In the genomic region with DNA sequence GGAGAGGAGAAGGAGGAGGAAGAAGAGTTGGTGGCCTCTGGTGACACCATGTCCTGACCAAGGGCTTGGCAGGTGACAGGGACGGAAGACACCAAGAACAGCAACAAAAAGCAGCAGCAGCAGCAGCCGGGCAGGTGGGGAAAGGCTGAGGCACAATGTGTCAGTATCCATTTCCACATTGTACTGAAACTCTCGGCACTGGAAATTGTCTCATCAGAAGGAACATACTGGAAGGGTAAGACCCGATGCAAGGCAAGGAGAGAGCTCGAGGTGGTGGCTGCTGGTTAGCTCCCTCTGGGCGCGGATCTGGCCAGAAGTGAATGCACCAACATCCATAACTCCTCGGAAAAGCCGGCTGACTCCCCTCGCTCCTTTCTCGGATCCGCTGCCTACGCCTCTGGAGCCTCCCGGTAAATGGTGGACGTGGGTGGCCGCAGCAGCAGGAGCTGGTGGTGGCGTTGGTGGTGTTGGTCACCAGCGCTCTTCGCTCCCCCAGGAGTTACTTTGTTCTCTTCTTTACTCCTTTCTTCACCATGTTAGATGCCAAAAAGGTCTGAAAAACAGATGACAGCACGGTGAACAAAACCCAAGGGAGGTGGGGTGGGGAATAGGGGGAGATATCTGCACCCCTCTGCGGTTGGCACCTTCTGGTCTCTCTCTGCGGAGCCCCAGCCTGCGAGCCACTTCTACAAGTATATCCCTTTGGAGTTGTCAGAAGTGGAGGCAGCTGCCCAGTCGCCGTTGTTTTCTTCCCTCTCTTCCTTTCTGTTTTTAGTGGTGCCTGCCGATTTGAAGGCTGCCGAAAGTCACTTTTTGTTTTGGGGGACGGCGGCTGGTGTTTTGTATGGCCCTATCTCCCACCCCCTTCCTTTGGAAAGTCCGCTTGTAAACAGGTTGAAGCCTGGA, we compare ENCODE assay signal across 9 cellular contexts. TPM values are rescaled to one million over a fixed set of nuclear protein-coding genes. Genes with fewer than 3 reads are reported as not detected.
A peak's percentile ranks its signal among the peaks of the same experiment; 100 is the strongest.
DNase-seq lines count a peak whose midpoint lies in the region; ATAC-seq, FAIRE-seq and TF ChIP-seq lines count a peak whose summit lies in the region.
"Had no signal": no experiment of that assay in that cellular context is flagged by ENCODE, and none has a peak within 500 bp of the region (broad histone marks: within the 10 kb centered on the region; RNA-seq: fewer than 3 reads in every experiment).

No MANE protein-coding gene starts in this region.

- H3K4me1 ChIP-seq in HUES48 (ENCODE audit: control insufficient read depth, insufficient read depth, low read length): peaks cover 26% of the 10 kb centered on the region
- peaks cover 0 to 5% of the 10 kb centered on the region in 2 donors for H3K4me1 ChIP-seq in kidney (ENCODE audit: control insufficient read depth in 1 of 2, insufficient read depth in 1 of 2, low read depth in 1 of 2, low read length in 2 of 2)
- H3K4me1 ChIP-seq in stomach smooth muscle (ENCODE audit: control insufficient read depth, insufficient read depth, low read length): no peaks in the 10 kb centered on the region
- no peaks in the 10 kb centered on the region for H3K4me1 ChIP-seq in effector memory CD4-positive, alpha-beta T cell (ENCODE audit: control insufficient read depth, insufficient read depth, low read length, poor library complexity, severe bottlenecking)
- no peaks in the 10 kb centered on the region for H3K4me1 ChIP-seq in OCI-LY7 (ENCODE audit: insufficient read depth, low read length, poor library complexity, severe bottlenecking)

- no peak overlapping the region for H3K4me2 ChIP-seq in OCI-LY7 (ENCODE audit: low read length)

- H3K9ac ChIP-seq in HUES48 (ENCODE audit: low read depth, low read length) (no peak overlapping the region), kidney (ENCODE audit: low read length in 2 of 2) (peak overlapping the region in 1 of 2 donors; percentile 8), stomach smooth muscle (ENCODE audit: low read length in 2 of 2) (peak overlapping the region; percentile 86 to 95)

- no peak for TF ChIP-seq CTCF in astrocyte of the cerebellum (IDR thresholded peaks at IDR 0.05; ENCODE audit: low read depth, low read length, missing control alignments)
- TF ChIP-seq CTCF in kidney (IDR thresholded peaks at IDR 0.05; ENCODE audit: borderline replicate concordance, extremely low read depth, insufficient read depth): no peak
- TF ChIP-seq CTCF in OCI-LY7 (conservative IDR thresholded peaks at IDR 0.05; ENCODE audit: low read length): no peak

- ATAC-seq in HG02610 (IDR thresholded peaks at IDR 0.05; ENCODE audit: unreplicated experiment): no peak
- ATAC-seq in HG02938 (IDR thresholded peaks at IDR 0.05; ENCODE audit: unreplicated experiment): no peak

- H2AFZ ChIP-seq in OCI-LY7 (ENCODE audit: low read length): no peak overlapping the region

- no peaks in the 10 kb centered on the region for H3K9me3 ChIP-seq in HUES48 (ENCODE audit: control insufficient read depth, insufficient read depth, low read length)
- no peaks in the 10 kb centered on the region for H3K9me3 ChIP-seq in kidney (ENCODE audit: control insufficient read depth in 1 of 2, low read length in 2 of 2)
- no peaks in the 10 kb centered on the region for H3K9me3 ChIP-seq in stomach smooth muscle (ENCODE audit: control insufficient read depth in 2 of 2, low read length in 2 of 2)
- no peaks in the 10 kb centered on the region for H3K9me3 ChIP-seq in effector memory CD4-positive, alpha-beta T cell (ENCODE audit: control insufficient read depth, low read length)
- H3K9me3 ChIP-seq in OCI-LY7 (ENCODE audit: low read length): no peaks in the 10 kb centered on the region

- in situ Hi-C loops in astrocyte of the cerebellum (cut with HindIII; ENCODE audit: low sequenced_read_pairs): no loop called here

- POLR2A ChIA-PET in OCI-LY7 (lab: Charles Lee): interaction anchor here (0.6 kb wide), 1 partner anchor 87 kb away, joined by 3 read pairs; no protein-coding TSS in a partner anchor

- no peak for FAIRE-seq in kidney (lab: Jason Lieb, UNC)
- FAIRE-seq: endometrium had no signal

- H3K9me2 ChIP-seq in OCI-LY7 (ENCODE audit: insufficient read depth, low read length): no peaks in the 10 kb centered on the region

- H3K36me3 ChIP-seq in HUES48 (ENCODE audit: control insufficient read depth, insufficient read depth, low read length) (no peaks in the 10 kb centered on the region), kidney (ENCODE audit: control insufficient read depth in 1 of 2, insufficient read depth in 2 of 2, low read length in 2 of 2) (no peaks in the 10 kb centered on the region), stomach smooth muscle (ENCODE audit: control insufficient read depth in 2 of 2, insufficient read depth in 2 of 2, low read length in 2 of 2) (no peaks in the 10 kb centered on the region), OCI-LY7 (ENCODE audit: insufficient read depth, low read length) (no peaks in the 10 kb centered on the region)
- H3K36me3 ChIP-seq in effector memory CD4-positive, alpha-beta T cell (ENCODE audit: control insufficient read depth, insufficient read depth, low read length): no peaks in the 10 kb centered on the region

- DNase-seq in astrocyte of the cerebellum (ENCODE audit: low read depth) (no peak), kidney (peak; percentile 68), OCI-LY7 (ENCODE audit: low spot score) (no peak)
- no peak for DNase-seq in effector memory CD4-positive, alpha-beta T cell

- H3K4me3 ChIP-seq in HUES48 (ENCODE audit: low read depth, low read length): peak overlapping the region; percentile 70
- peak overlapping the region; percentile 45 for H3K4me3 ChIP-seq in astrocyte of the cerebellum (ENCODE audit: low read depth, low read length)
- peak overlapping the region; percentile 57 to 59 for H3K4me3 ChIP-seq in kidney (ENCODE audit: low read length in 2 of 2)
- peak overlapping the region; percentile 97 to 98 for H3K4me3 ChIP-seq in stomach smooth muscle (ENCODE audit: low read length in 2 of 2)
- H3K4me3 ChIP-seq in effector memory CD4-positive, alpha-beta T cell (ENCODE audit: insufficient read depth, low read depth, low read length, poor library complexity, severe bottlenecking): no peak overlapping the region
- H3K4me3 ChIP-seq in OCI-LY7 (ENCODE audit: low read depth, low read length, poor library complexity, severe bottlenecking): no peak overlapping the region

- CTCF ChIA-PET in OCI-LY7 (lab: Charles Lee; ENCODE audit: unreplicated experiment): no interaction called here

- no peak overlapping the region for H3K27ac ChIP-seq in HUES48 (ENCODE audit: low read depth, low read length)
- no peak overlapping the region for H3K27ac ChIP-seq in kidney (ENCODE audit: low read depth in 2 of 2, low read length in 2 of 2)
- H3K27ac ChIP-seq in stomach smooth muscle (ENCODE audit: low read length): peak overlapping the region; percentile 89
- H3K27ac ChIP-seq in effector memory CD4-positive, alpha-beta T cell (ENCODE audit: insufficient read depth, low read length, poor library complexity, severe bottlenecking): no peak overlapping the region
- H3K27ac ChIP-seq in OCI-LY7 (ENCODE audit: low read depth, low read length, poor library complexity, severe bottlenecking): no peak overlapping the region

- no peaks in the 10 kb centered on the region for H3K79me2 ChIP-seq in OCI-LY7 (ENCODE audit: insufficient read depth, low read depth, low read length)

- peaks cover 61% of the 10 kb centered on the region for H3K27me3 ChIP-seq in HUES48 (ENCODE audit: control insufficient read depth, insufficient read depth, low read length)
- no peaks in the 10 kb centered on the region for H3K27me3 ChIP-seq in stomach smooth muscle (ENCODE audit: control insufficient read depth in 1 of 2, insufficient read depth in 2 of 2, low read length in 2 of 2)
- H3K27me3 ChIP-seq in effector memory CD4-positive, alpha-beta T cell (replicated peaks; ENCODE audit: control insufficient read depth, insufficient read depth, low read length, poor library complexity, severe bottlenecking): peaks cover 5% of the 10 kb centered on the region

- H4K20me1 ChIP-seq in OCI-LY7 (ENCODE audit: insufficient read depth, low read length): no peaks in the 10 kb centered on the region

- intact Hi-C loops in kidney (cut with DNase I) (no loop called here), OCI-LY7 (cut with micrococcal nuclease; ENCODE audit: unreplicated experiment) (no loop called here)

- BruUV-seq in OCI-LY7 (replicated peaks; lab: Mats Ljungman, UMichigan): no TSS peak

RNA-seq across cellular contexts. Expression of gene FGF10, which starts 0.5 kb away (rescaled TPM):
- total RNA-seq in kidney (6.3 TPM), OCI-LY7 (2022) (not detected in 2 replicates)
- 0.19 TPM for polyA plus RNA-seq in kidney (ENCODE audit: insufficient read depth, low read depth, low replicate concordance)
- not detected in 2 replicates for total RNA-seq in OCI-LY7 (2014; rRNA removed; shearing (Covaris generic))

Comparison
In these comparisons a context has a peak if more than half of its experiments do, and no peak if none do; other contexts are left out.
1. H3K4me3 ChIP-seq: peak in HUES48 (single experiment), astrocyte of the cerebellum (single experiment), kidney (2 of 2) and stomach smooth muscle (2 of 2); none in effector memory CD4-positive, alpha-beta T cell (single experiment) and OCI-LY7 (single experiment).